In genomic region chr14:77760381-77761204, GRCh38 we compare ENCODE assay signal across 8 cellular contexts. TPM values are rescaled to one million over a fixed set of nuclear protein-coding genes. Genes with fewer than 3 reads are reported as not detected.
DNase-seq lines count a peak whose midpoint lies in the region; ATAC-seq and TF ChIP-seq lines count a peak whose summit lies in the region.

Gene SNW1, minus strand, starts transcription at chr14:77761156. Its CDS starts 29 bp downstream, at chr14:77761127.

- H3K4me3 Mint-ChIP-seq in nephron progenitor cell, result peak within 1 kb of the TSS; percentile 96
- peak within 1 kb of the TSS; percentile 92 to 96 for H3K4me3 Mint-ChIP-seq in stimulated activated naive CD8-positive, alpha-beta T cell treated with anti-CD3 and anti-CD28 coated beads, Interleukin-15, amount 100 ng/mL, for 72 hours

- H3K36me3 Mint-ChIP-seq in nephron progenitor cell (ENCODE audit: low read depth), result peaks cover 33% of the 10 kb centered on the region

- H3K4me1 Mint-ChIP-seq in nephron progenitor cell, result peaks cover 41% of the 10 kb centered on the region
- peaks cover 50% of the 10 kb centered on the region for H3K4me1 Mint-ChIP-seq in stimulated activated naive CD8-positive, alpha-beta T cell treated with anti-CD3 and anti-CD28 coated beads, Interleukin-15, amount 100 ng/mL, for 72 hours

- peak within 1 kb of the TSS; percentile 99 for H3K27ac Mint-ChIP-seq in nephron progenitor cell
- peak within 1 kb of the TSS; percentile 99 for H3K27ac Mint-ChIP-seq in stimulated activated naive CD8-positive, alpha-beta T cell treated with anti-CD3 and anti-CD28 coated beads, Interleukin-15, amount 100 ng/mL, for 72 hours

- no peaks in the 10 kb centered on the region for H3K27me3 Mint-ChIP-seq in nephron progenitor cell (ENCODE audit: low read depth, poor library complexity)
- H3K27me3 Mint-ChIP-seq in stimulated activated naive CD8-positive, alpha-beta T cell treated with anti-CD3 and anti-CD28 coated beads, Interleukin-15, amount 100 ng/mL, for 72 hours, result no peaks in the 10 kb centered on the region

- H3K27ac ChIP-seq in HUES48 (ENCODE audit: low read depth, low read length), result peak within 1 kb of the TSS; percentile 91

- peak; percentile 17 for DNase-seq in DMS 273 treated with DMSO at 0.1 percent for 48 hours (lab: John Stamatoyannopoulos, UW)
- peak; percentile 92 for DNase-seq in RPMI8226
- DNase-seq in activated effector memory CD4-positive, alpha-beta T cell treated with anti-CD3 and anti-CD28 coated beads, Interleukin-2, amount 50 U/mL, for 16 hours, result peak; percentile 97
- peak; percentile 94 for DNase-seq in fibroblast of villous mesenchyme (ENCODE audit: low read depth)
- peak; percentile 88 for DNase-seq in nephron progenitor cell
- DNase-seq in stimulated activated naive CD8-positive, alpha-beta T cell treated with anti-CD3 and anti-CD28 coated beads, Interleukin-15, amount 100 ng/mL, for 72 hours, result peak; percentile 86 to 93

- H3K9ac ChIP-seq in HUES48 (ENCODE audit: low read depth, low read length), result peak within 1 kb of the TSS; percentile 86

- ATAC-seq in GM21390 (IDR thresholded peaks at IDR 0.05; ENCODE audit: unreplicated experiment), result peak; percentile 92
- ATAC-seq in stimulated activated naive CD8-positive, alpha-beta T cell treated with anti-CD3 and anti-CD28 coated beads, Interleukin-15, amount 100 ng/mL, for 72 hours, result peak; percentile 96

- H3K4me3 ChIP-seq in HUES48 (ENCODE audit: low read depth, low read length) (peak within 1 kb of the TSS; percentile 77), fibroblast of villous mesenchyme (ENCODE audit: low read depth, low read length) (peak within 1 kb of the TSS; percentile 100)

- no peaks in the 10 kb centered on the region for H3K9me3 Mint-ChIP-seq in nephron progenitor cell
- H3K9me3 Mint-ChIP-seq in stimulated activated naive CD8-positive, alpha-beta T cell treated with anti-CD3 and anti-CD28 coated beads, Interleukin-15, amount 100 ng/mL, for 72 hours, result no peaks in the 10 kb centered on the region

- H3K9me3 ChIP-seq in HUES48 (ENCODE audit: control insufficient read depth, insufficient read depth, low read length), result no peaks in the 10 kb centered on the region

- H3K4me1 ChIP-seq in HUES48 (ENCODE audit: control insufficient read depth, insufficient read depth, low read length), result peaks cover 17% of the 10 kb centered on the region

- no peaks in the 10 kb centered on the region for H3K27me3 ChIP-seq in HUES48 (ENCODE audit: control insufficient read depth, insufficient read depth, low read length)

- TF ChIP-seq CTCF in fibroblast of villous mesenchyme (IDR thresholded peaks at IDR 0.05; ENCODE audit: insufficient read depth, low read depth, low read length) (no peak), nephron progenitor cell (IDR thresholded peaks at IDR 0.05) (no peak)

- H3K36me3 ChIP-seq in HUES48 (ENCODE audit: control insufficient read depth, insufficient read depth, low read length), result peaks cover 4% of the 10 kb centered on the region; the same call in 1 of the 2 replicates

RNA-seq across cellular contexts. Expression of gene SNW1, which starts in this region (rescaled TPM):
- 56.6 and 58.9 TPM in 2 replicates for total RNA-seq in fibroblast of villous mesenchyme

Comparison
In these comparisons a context has a peak if more than half of its experiments do, and no peak if none do; other contexts are left out.
1. Peak in every context shown above with its lines: DNase-seq, ATAC-seq, H3K4me3 ChIP-seq and H3K27ac ChIP-seq.
2. DNase-seq: peak in every context shown above with its lines; median percentile 97 in activated effector memory CD4-positive, alpha-beta T cell treated with anti-CD3 and anti-CD28 coated beads, Interleukin-2, amount 50 U/mL, for 16 hours; 94 in fibroblast of villous mesenchyme; 92 in RPMI8226; 90 in stimulated activated naive CD8-positive, alpha-beta T cell treated with anti-CD3 and anti-CD28 coated beads, Interleukin-15, amount 100 ng/mL, for 72 hours; 88 in nephron progenitor cell; 17 in DMS 273 treated with DMSO at 0.1 percent for 48 hours.